In genomic region chr17:73423159-73423715, GRCh38 we compare ENCODE assay signal across 36 cellular contexts.
"Had no signal": no experiment of that assay in that cellular context is flagged by ENCODE, and none has a peak within 500 bp of the region (broad histone marks: within the 10 kb centered on the region; RNA-seq: fewer than 3 reads in every experiment).

No MANE protein-coding gene starts in this region.

- H3K4me2 ChIP-seq: PC-9 had no signal

- H3K4me1 ChIP-seq: ascending aorta had no signal

- H3K27me3 Mint-ChIP-seq: activated B cell treated with CpG ODN at 0.5 μM for 24 hours; activated CD4-positive, alpha-beta memory T cell treated with anti-CD3 and anti-CD28 coated beads for 36 hours; activated naive CD8-positive, alpha-beta T cell treated with anti-CD3 and anti-CD28 coated beads for 36 hours had no signal

- H3K27ac Mint-ChIP-seq: activated B cell treated with CpG ODN at 0.5 μM for 24 hours; activated CD4-positive, alpha-beta memory T cell treated with anti-CD3 and anti-CD28 coated beads for 36 hours; activated naive CD8-positive, alpha-beta T cell treated with anti-CD3 and anti-CD28 coated beads for 36 hours had no signal

- H3K9me3 Mint-ChIP-seq: activated B cell treated with CpG ODN at 0.5 μM for 24 hours; activated CD4-positive, alpha-beta memory T cell treated with anti-CD3 and anti-CD28 coated beads for 36 hours; activated naive CD8-positive, alpha-beta T cell treated with anti-CD3 and anti-CD28 coated beads for 36 hours had no signal

- H2AFZ ChIP-seq: PC-9 had no signal

- H3K4me1 Mint-ChIP-seq: activated B cell treated with CpG ODN at 0.5 μM for 24 hours; activated naive CD8-positive, alpha-beta T cell treated with anti-CD3 and anti-CD28 coated beads for 36 hours had no signal

- H3K9me3 ChIP-seq: ascending aorta had no signal

- H3K4me3 ChIP-seq: ascending aorta, cardiac muscle cell, PC-9 had no signal

- H3K27me3 ChIP-seq: ascending aorta, cardiac muscle cell had no signal

- H3K36me3 Mint-ChIP-seq: activated CD4-positive, alpha-beta memory T cell treated with anti-CD3 and anti-CD28 coated beads for 36 hours; activated naive CD8-positive, alpha-beta T cell treated with anti-CD3 and anti-CD28 coated beads for 36 hours had no signal

- H3K4me3 Mint-ChIP-seq: activated B cell treated with CpG ODN at 0.5 μM for 24 hours; activated CD4-positive, alpha-beta memory T cell treated with anti-CD3 and anti-CD28 coated beads for 36 hours; activated naive CD8-positive, alpha-beta T cell treated with anti-CD3 and anti-CD28 coated beads for 36 hours had no signal

- FAIRE-seq: RCC 7860 had no signal

- ATAC-seq: Right ventricle myocardium inferior had no signal

- DNase-seq: activated B cell treated with CpG ODN at 0.5 μM for 24 hours; activated CD4-positive, alpha-beta memory T cell treated with anti-CD3 and anti-CD28 coated beads for 36 hours; activated CD4-positive, alpha-beta T cell treated with anti-CD3 and anti-CD28 coated beads for 4 hours; activated CD4-positive, alpha-beta T cell treated with anti-CD3 and anti-CD28 coated beads, Interleukin-2, amount 50 U/mL, for 1 hour; activated CD4-positive, CD25-positive, alpha-beta regulatory T cell treated with anti-CD3 and anti-CD28 coated beads, Interleukin-2, amount 50 U/mL, for 72 hours; activated CD8-positive, alpha-beta memory T cell treated with anti-CD3 and anti-CD28 coated beads, Interleukin-2, amount 50 U/mL, for 4 hours; activated effector memory CD4-positive, alpha-beta T cell treated with Interleukin-2 at 50 U/mL for 16 hours; activated naive CD4-positive, alpha-beta T cell; activated naive CD4-positive, alpha-beta T cell treated with anti-CD3 and anti-CD28 coated beads, Interleukin-2, amount 50 U/mL, for 16 hours; activated naive CD8-positive, alpha-beta T cell treated with anti-CD3 and anti-CD28 coated beads for 36 hours; activated T-cell treated with anti-CD3 and anti-CD28 coated beads for 4 hours; activated T-cell treated with anti-CD3 and anti-CD28 coated beads, Interleukin-2, amount 50 U/mL, for 48 hours; amygdala; NCI-H1092 treated with DMSO at 0.1 percent for 48 hours; NCI-H1417; NCI-H146; NCI-H187; NCI-H2029 treated with DMSO at 0.1 percent for 48 hours; NCI-H2107; NCI-H2171; NCI-H510A; NCI-H526; NCI-H748 treated with DMSO at 0.1 percent for 48 hours; NK-92 treated with Interleukin-12 subunit alpha and Interleukin-12 subunit beta, amount 100 ng/mL, for 24 hours; PC-9; SIG-M5; SW 1271; T-helper 1 cell; T-helper 2 cell; T-helper 9 cell had no signal

- H3K27ac ChIP-seq: ascending aorta, cardiac muscle cell, PC-9, RWPE1, VCaP had no signal
